Comparison of ENCODE assay signal across 10 cellular contexts in genomic region chr12:40375076-40375475, GRCh38.
DNase-seq lines count a peak whose midpoint lies in the region; ATAC-seq, FAIRE-seq and TF ChIP-seq lines count a peak whose summit lies in the region.
"Had no signal": no experiment of that assay in that cellular context is flagged by ENCODE, and none has a peak within 500 bp of the region (broad histone marks: within the 10 kb centered on the region; RNA-seq: fewer than 3 reads in every experiment).

No MANE protein-coding gene starts in this region.

- no peak overlapping the region for H2BK120ac ChIP-seq in H1 (replicated peaks; ENCODE audit: low read depth, low read length)

- H2BK5ac ChIP-seq in H1 (ENCODE audit: low read depth, low read length): no peak overlapping the region

- no peak overlapping the region for H2BK20ac ChIP-seq in H1 (ENCODE audit: low read length)

- no peak overlapping the region for H3K23ac ChIP-seq in H1 (ENCODE audit: insufficient read length)

- no peak overlapping the region for H2BK15ac ChIP-seq in H1 (ENCODE audit: low read length)

- no peak for TF ChIP-seq POLR2A in H1 (IDR thresholded peaks at IDR 0.05; ENCODE audit: control extremely low read depth in 1 of 2, low read depth in 2 of 2, low read length in 2 of 2)

- no peak overlapping the region for H3K18ac ChIP-seq in H1 (ENCODE audit: extremely low read depth, low read length)

- ATAC-seq in GM19372 (IDR thresholded peaks at IDR 0.05; ENCODE audit: low read depth, unreplicated experiment) (peak; percentile 76), HG03439 (IDR thresholded peaks at IDR 0.05; ENCODE audit: unreplicated experiment) (no peak), GM19463 (IDR thresholded peaks at IDR 0.05; ENCODE audit: unreplicated experiment) (no peak), HG02884 (IDR thresholded peaks at IDR 0.05; ENCODE audit: unreplicated experiment) (no peak)
- ATAC-seq: body of pancreas had no signal

- no peak overlapping the region for H2AFZ ChIP-seq in H1 (ENCODE audit: low read length)

- H4K91ac ChIP-seq in H1 (replicated peaks; ENCODE audit: insufficient read length, low read length): no peak overlapping the region

- no peak overlapping the region for H3K14ac ChIP-seq in H1 (ENCODE audit: insufficient read length)

- H3K9me3 ChIP-seq in AG04450 (ENCODE audit: control insufficient read depth, insufficient read depth, low read length): no peaks in the 10 kb centered on the region
- H3K9me3 ChIP-seq in H1 (ENCODE audit: insufficient read depth in 2 of 2, low read depth in 1 of 2, low read length in 1 of 2): no peaks in the 10 kb centered on the region
- H3K9me3 ChIP-seq: body of pancreas had no signal

- H3K4ac ChIP-seq in H1 (replicated peaks; ENCODE audit: insufficient read length, low read depth, low read length): no peak overlapping the region

- POLR2A ChIA-PET in AG04450 (lab: Yijun Ruan, JAX): no interaction called here
- POLR2A ChIA-PET in H1 (lab: Charles Lee; ENCODE audit: partially characterized antibody): no interaction called here

- H3K4me2 ChIP-seq in H1 (ENCODE audit: insufficient read depth in 1 of 2, low read depth in 2 of 2, low read length in 2 of 2): no peak overlapping the region

- H3K27me3 ChIP-seq in AG04450 (ENCODE audit: control insufficient read depth, insufficient read depth, low read length): no peaks in the 10 kb centered on the region
- no peaks in the 10 kb centered on the region for H3K27me3 ChIP-seq in H1 (replicated peaks in 1 of 4; ENCODE audit: control insufficient read depth in 3 of 4, extremely low read depth in 1 of 4, insufficient read depth in 3 of 4, low read length in 3 of 4)
- H3K27me3 ChIP-seq: body of pancreas had no signal

- H3K4me1 ChIP-seq in H1 (replicated peaks in 1 of 4; ENCODE audit: control insufficient read depth in 3 of 4, insufficient read depth in 4 of 4, low read length in 3 of 4): no peaks in the 10 kb centered on the region

- H3K4me3 ChIP-seq in AG04450 (ENCODE audit: low read depth, low read length) (no peak overlapping the region), H1 (ENCODE audit: extremely low read depth in 1 of 4, insufficient read depth in 2 of 4, low read depth in 3 of 4, low read length in 4 of 4) (no peak overlapping the region)
- no peak overlapping the region for H3K4me3 ChIP-seq in Jurkat, Clone E6-1 (ENCODE audit: low read length)
- H3K4me3 ChIP-seq: body of pancreas had no signal

- H2AK5ac ChIP-seq in H1 (ENCODE audit: low read depth, low read length): no peak overlapping the region

- 71% methylated on average over 6 of the region's 6 CpGs; no CpG with 5 or more reads in 1 of the 2 experiments for WGBS in H1 (ENCODE audit: extremely low coverage in 1 of 2, insufficient coverage in 1 of 2, insufficient read length in 1 of 2, insufficient replicate concordance in 2 of 2, low coverage in 1 of 2, low lambda C conversion rate in 2 of 2, missing lambda C conversion rate in 1 of 2), 2 experiments

- H3K79me1 ChIP-seq in H1 (ENCODE audit: low read depth, low read length): no peaks in the 10 kb centered on the region

- no peak overlapping the region for H2BK12ac ChIP-seq in H1 (ENCODE audit: low read depth, low read length)

- no peaks in the 10 kb centered on the region for H3K79me2 ChIP-seq in H1 (ENCODE audit: control insufficient read depth in 1 of 2, insufficient read depth in 2 of 2, low read length in 2 of 2)

- TF ChIP-seq EP300 in H1 (IDR thresholded peaks at IDR 0.05; ENCODE audit: borderline replicate concordance in 1 of 2, low read depth in 2 of 2, low read length in 2 of 2): no peak

- CTCF ChIA-PET in AG04450 (lab: Charles Lee): no interaction called here
- CTCF ChIA-PET in H1 (lab: Charles Lee; ENCODE audit: partially characterized antibody): interaction anchor here (0.8 to 2.1 kb wide), 9 partner anchors 9 to 554 kb away, joined by 3 to 10 read pairs (median 4); no protein-coding TSS in a partner anchor

- H3K23me2 ChIP-seq in H1 (ENCODE audit: low read depth, low read length): no peaks in the 10 kb centered on the region

- H3K27ac ChIP-seq in AG04450 (ENCODE audit: low read depth, low read length): no peak overlapping the region
- H3K27ac ChIP-seq in H1 (ENCODE audit: low read depth, low read length): no peak overlapping the region
- H3K27ac ChIP-seq: body of pancreas had no signal

- no peak overlapping the region for H4K5ac ChIP-seq in H1 (ENCODE audit: insufficient read length, low read depth, low read length)

- H3K36me3 ChIP-seq in H1 (ENCODE audit: control insufficient read depth in 2 of 4, insufficient read depth in 4 of 4, low read length in 3 of 4): no peaks in the 10 kb centered on the region

- no peak overlapping the region for H3K9ac ChIP-seq in H1 (replicated peaks in 1 of 4; ENCODE audit: extremely low read depth in 1 of 4, low read depth in 3 of 4, low read length in 3 of 4)

- H4K20me1 ChIP-seq in H1 (replicated peaks in 1 of 2; ENCODE audit: control insufficient read depth in 1 of 2, insufficient read depth in 2 of 2, low read length in 2 of 2): no peaks in the 10 kb centered on the region

- TF ChIP-seq CTCF in AG04450 (IDR thresholded peaks at IDR 0.05; ENCODE audit: low read depth, low read length) (peak; percentile 19; the same call in 1 of the 2 replicates), H1 (IDR thresholded peaks at IDR 0.05; ENCODE audit: control extremely low read depth in 1 of 3, insufficient read depth in 1 of 3, low read depth in 1 of 3, low read length in 3 of 3) (peak in 2 of 3 experiments; percentile 23 to 55; a peak in 2 of 4 replicates)

- peak; percentile 11 to 26; a peak in 1 of 4 replicates for TF ChIP-seq RAD21 in H1 (IDR thresholded peaks at IDR 0.05 in 1 of 2, conservative IDR thresholded peaks at IDR 0.05 in 1 of 2; ENCODE audit: low read depth in 2 of 2, low read length in 2 of 2)

- H4K8ac ChIP-seq in H1 (ENCODE audit: extremely low read depth, insufficient read depth, low read length): no peak overlapping the region

- no peak overlapping the region for H3K56ac ChIP-seq in H1 (replicated peaks; ENCODE audit: insufficient read length, low read depth, low read length)

- FAIRE-seq in H1 (lab: Jason Lieb, UNC): no peak

- DNase-seq in AG04450 (ENCODE audit: low read depth, low spot score) (no peak), H1 (ENCODE audit: low read depth in 1 of 2, low spot score in 2 of 2) (no peak), HuH-7 (ENCODE audit: low spot score) (no peak)
- DNase-seq in Jurkat, Clone E6-1 (ENCODE audit: low read depth, low spot score): peak; percentile 14
- DNase-seq: body of pancreas, NCI-H2171 treated with DMSO at 0.1 percent for 48 hours had no signal

TF ChIP-seq in H1, 55 proteins besides CTCF, POLR2A, EP300 and RAD21:
- TF ChIP-seq RFX5 (IDR thresholded peaks at IDR 0.05; ENCODE audit: borderline replicate concordance, low read depth, low read length) (no peak), GABPA (IDR thresholded peaks at IDR 0.05; ENCODE audit: borderline replicate concordance, insufficient read depth, low read length) (no peak), JUND (IDR thresholded peaks at IDR 0.05; ENCODE audit: low read length) (no peak), YY1 (IDR thresholded peaks at IDR 0.05; ENCODE audit: low read depth, low read length) (no peak)
